In genomic region chr3:112654492-112654891, GRCh38 we compare ENCODE assay signal across 25 cellular contexts. TPM values are rescaled to one million over a fixed set of nuclear protein-coding genes. Genes with fewer than 3 reads are reported as not detected.
DNase-seq lines count a peak whose midpoint lies in the region; ATAC-seq and TF ChIP-seq lines count a peak whose summit lies in the region.
"Had no signal": no experiment of that assay in that cellular context is flagged by ENCODE, and none has a peak within 500 bp of the region (broad histone marks: within the 10 kb centered on the region; RNA-seq: fewer than 3 reads in every experiment).

No MANE protein-coding gene starts in this region.

- H3K4me1 ChIP-seq in heart left ventricle (peaks cover 0 to 27% (median 0%) of the 10 kb centered on the region in 12 donors), muscle layer of duodenum (ENCODE audit: control insufficient read depth in 1 of 2, insufficient read depth in 2 of 2, low read length in 2 of 2) (peaks cover 4 to 9% of the 10 kb centered on the region in 2 donors), uterus (peaks cover 0 to 10% of the 10 kb centered on the region in 2 donors)

- H3K4me3 ChIP-seq in heart left ventricle = no peak overlapping the region
- H3K4me3 ChIP-seq in brain microvascular endothelial cell (ENCODE audit: low read depth, low read length) = no peak overlapping the region
- H3K4me3 ChIP-seq in muscle layer of duodenum (ENCODE audit: low read depth in 1 of 2, low read length in 2 of 2) = no peak overlapping the region
- no peak overlapping the region for H3K4me3 ChIP-seq in uterus
- H3K4me3 ChIP-seq: BLaER1 treated with 17β-estradiol and CSF1 and Interleukin-3, amounts not matched to agents 10 nM and 100 nM; skin epidermis; thoracic aorta had no signal

- TF ChIP-seq CTCF in heart left ventricle (IDR thresholded peaks at IDR 0.05) (no peak), brain microvascular endothelial cell (IDR thresholded peaks at IDR 0.05; ENCODE audit: low read depth, low read length, missing control alignments) (no peak), uterus (IDR thresholded peaks at IDR 0.05) (no peak)

- no peak for TF ChIP-seq POLR2A in heart left ventricle (IDR thresholded peaks at IDR 0.05)
- TF ChIP-seq POLR2A in uterus (IDR thresholded peaks at IDR 0.05) = no peak

- no peaks in the 10 kb centered on the region for H3K9me3 ChIP-seq in heart left ventricle
- no peaks in the 10 kb centered on the region for H3K9me3 ChIP-seq in muscle layer of duodenum (ENCODE audit: control insufficient read depth in 1 of 2, low read length in 2 of 2)
- H3K9me3 ChIP-seq in uterus = no peaks in the 10 kb centered on the region
- H3K9me3 ChIP-seq: BLaER1 treated with 17β-estradiol and CSF1 and Interleukin-3, amounts not matched to agents 10 nM and 100 nM; thoracic aorta had no signal

- intact Hi-C loops in heart left ventricle (cut with DNase I) = loop anchor here in 1 of 10 donors (5.0 kb wide), 1 partner anchor 158 kb away; no protein-coding TSS in a partner anchor
- intact Hi-C loops in Right ventricle myocardium superior (cut with DNase I) = no loop called here
- intact Hi-C loops in uterus (cut with DNase I; ENCODE audit: low total_unique reads) = no loop called here

- H3K36me3 ChIP-seq in heart left ventricle (no peaks in the 10 kb centered on the region), brain microvascular endothelial cell (replicated peaks) (no peaks in the 10 kb centered on the region), muscle layer of duodenum (ENCODE audit: control insufficient read depth in 1 of 2, insufficient read depth in 2 of 2, low read length in 2 of 2) (peaks cover 0 to 4% of the 10 kb centered on the region in 2 donors), uterus (no peaks in the 10 kb centered on the region)
- H3K36me3 ChIP-seq: BLaER1 treated with 17β-estradiol and CSF1 and Interleukin-3, amounts not matched to agents 10 nM and 100 nM; thoracic aorta had no signal

- ATAC-seq in heart left ventricle (no peak), Right ventricle myocardium superior (ENCODE audit: poor library complexity) (no peak)
- ATAC-seq: activated CD8-positive, alpha-beta memory T cell treated with anti-CD3 and anti-CD28 coated beads, Interleukin-2, amount 10 ng/mL, durations not matched to agents 7 days and 5 days had no signal

- in situ Hi-C loops in brain microvascular endothelial cell (cut with HindIII; ENCODE audit: low pct_ligation_motif_present, low sequenced_read_pairs) = no loop called here

- H3K27ac ChIP-seq in heart left ventricle = peak overlapping the region in 11 of 12 donors; percentile 14 to 83 (median 50)
- peak overlapping the region; percentile 99 for H3K27ac ChIP-seq in brain microvascular endothelial cell
- H3K27ac ChIP-seq in muscle layer of duodenum (ENCODE audit: low read length) = peak overlapping the region; percentile 69
- peak overlapping the region; percentile 62 to 72 for H3K27ac ChIP-seq in uterus
- H3K27ac ChIP-seq: BLaER1 treated with 17β-estradiol and CSF1 and Interleukin-3, amounts not matched to agents 10 nM and 100 nM; HL-60 had no signal

- DNase-seq in heart left ventricle (no peak), Right ventricle myocardium superior (no peak), brain microvascular endothelial cell (no peak), uterus (no peak), germinal center (ENCODE audit: low spot score) (no peak), HUDEP-2 (lab: John Stamatoyannopoulos, UW; ENCODE audit: unreplicated experiment in 76 of 76) (no peak)
- no peak for DNase-seq in stimulated activated CD4-positive, alpha-beta T cell treated with anti-CD3 and anti-CD28 coated beads, Interleukin-1b, Interleukin-23, amount 100 ng/mL, for 48 hours
- DNase-seq: 8988T; activated CD4-positive, CD25-positive, alpha-beta regulatory T cell treated with anti-CD3 and anti-CD28 coated beads, Interleukin-2, amount 50 U/mL, for 72 hours; activated CD8-positive, alpha-beta memory T cell treated with anti-CD3 and anti-CD28 coated beads, Interleukin-2, amount 10 ng/mL, durations not matched to agents 7 days and 5 days; central memory CD4-positive, alpha-beta T cell; effector CD8-positive, alpha-beta T cell; KG1; NCI-H1417; NCI-H2227 treated with DMSO at 0.1 percent for 48 hours; occipital lobe; SHP77; stimulated activated CD4-positive, alpha-beta T cell treated with anti-CD3 and anti-CD28 coated beads, Interleukin-4, amount 100 ng/mL, for 4 hours; stimulated activated CD8-positive, alpha-beta memory T cell treated with anti-CD3 and anti-CD28 coated beads, Interleukin-4, amount 100 ng/mL, for 48 hours had no signal

- H3K27me3 ChIP-seq in heart left ventricle = no peaks in the 10 kb centered on the region
- H3K27me3 ChIP-seq in brain microvascular endothelial cell (replicated peaks) = no peaks in the 10 kb centered on the region
- no peaks in the 10 kb centered on the region for H3K27me3 ChIP-seq in muscle layer of duodenum (ENCODE audit: low read depth, low read length)
- H3K27me3 ChIP-seq in uterus = no peaks in the 10 kb centered on the region
- H3K27me3 ChIP-seq: BLaER1 treated with 17β-estradiol and CSF1 and Interleukin-3, amounts not matched to agents 10 nM and 100 nM had no signal

- WGBS in heart left ventricle, 4 donors = 83 to 88% (median 84%) methylated on average over 5 of the region's 5 CpGs

RNA-seq across cellular contexts. Expression of gene CCDC80, which starts 13.5 kb away (rescaled TPM):
- 100 to 1,000 TPM in 5 of 9 donors, 10 to 100 TPM in 4; 30.7 to 538 (median 107) TPM for total RNA-seq in heart left ventricle
- polyA plus RNA-seq in heart left ventricle = 10 to 100 TPM; 10.4 to 39.7 TPM
- total RNA-seq in Right ventricle myocardium superior = 54.0 TPM
- total RNA-seq in uterus = 100 to 1,000 TPM in 2 of 4 donors, 10 to 100 TPM in 2; 29.7 to 207 (median 120) TPM
- total RNA-seq: activated T-helper 2 cell treated with anti-CD3 and anti-CD28 coated beads, Interferon-gamma antibody, Interleukin-2, Interleukin-4, amounts not matched to agents 10 μg/mL and 5 μg/mL and 100 μg/mL, durations not matched to agents 14 hours and 24 hours and 36 hours had no signal
